Comparison of ENCODE assay signal across 1 cellular context in the genomic region with DNA sequence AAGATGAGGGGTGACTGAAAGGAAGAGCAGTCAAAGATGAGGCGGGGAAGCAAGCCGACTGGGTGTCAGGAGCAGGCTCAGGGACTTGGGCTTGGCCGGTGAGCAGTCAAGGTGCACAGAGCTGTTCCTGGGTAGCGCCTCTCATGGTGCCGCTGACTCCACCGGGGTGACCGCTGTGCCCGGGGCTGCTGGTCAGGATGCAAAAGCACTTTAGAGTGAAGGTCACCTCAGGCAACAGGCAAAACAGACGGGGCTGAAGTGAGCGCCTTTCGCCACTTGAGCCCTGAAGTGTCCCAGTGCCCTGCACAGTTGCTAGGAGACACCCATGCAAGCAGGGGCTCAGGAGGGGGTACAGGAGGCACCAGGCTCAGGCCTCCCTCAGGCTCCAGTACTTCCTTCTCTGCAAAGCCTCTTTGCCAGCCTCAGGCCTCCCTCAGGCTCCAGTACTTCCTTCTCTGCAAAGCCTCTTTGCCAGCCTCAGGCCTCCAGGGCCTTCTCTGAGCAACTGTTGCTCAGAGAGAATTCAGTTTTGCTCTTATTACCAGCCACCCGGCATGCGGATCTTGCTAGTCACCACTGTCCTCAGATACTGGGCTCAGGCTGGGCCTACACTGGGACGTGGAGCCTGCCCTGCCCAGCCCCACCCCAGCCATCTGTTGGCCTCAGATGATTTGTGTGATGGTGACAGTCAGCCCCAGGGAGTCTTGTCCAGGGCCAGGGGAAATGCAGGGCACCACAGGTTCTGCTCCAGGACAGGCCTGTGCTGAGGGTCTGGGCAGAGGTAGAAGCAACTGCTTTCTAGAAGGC.
TF ChIP-seq lines count a peak whose summit lies in the region.

No MANE protein-coding gene starts in this region.

TF ChIP-seq in IMR-90, 13 proteins besides CTCF, POLR2A, EP300 and RAD21 (continued from another document):
- TF ChIP-seq ELK1 (IDR thresholded peaks at IDR 0.05; ENCODE audit: borderline replicate concordance, low read depth, low read length) (no peak), FOS (IDR thresholded peaks at IDR 0.05; ENCODE audit: low read depth, low read length) (no peak), NFE2L2 (IDR thresholded peaks at IDR 0.05; ENCODE audit: low read depth, low read length) (no peak), MAZ (IDR thresholded peaks at IDR 0.05; ENCODE audit: borderline replicate concordance, low read depth, low read length) (no peak), RCOR1 (IDR thresholded peaks at IDR 0.05; ENCODE audit: insufficient replicate concordance, low read length) (no peak), RFX5 (IDR thresholded peaks at IDR 0.05; ENCODE audit: low read depth, low read length) (no peak), SMC3 (IDR thresholded peaks at IDR 0.05; ENCODE audit: low read depth, low read length) (no peak), USF2 (IDR thresholded peaks at IDR 0.05; ENCODE audit: low read depth, low read length) (no peak)
